ENCODE assay signal across 8 cellular contexts in the genomic region with DNA sequence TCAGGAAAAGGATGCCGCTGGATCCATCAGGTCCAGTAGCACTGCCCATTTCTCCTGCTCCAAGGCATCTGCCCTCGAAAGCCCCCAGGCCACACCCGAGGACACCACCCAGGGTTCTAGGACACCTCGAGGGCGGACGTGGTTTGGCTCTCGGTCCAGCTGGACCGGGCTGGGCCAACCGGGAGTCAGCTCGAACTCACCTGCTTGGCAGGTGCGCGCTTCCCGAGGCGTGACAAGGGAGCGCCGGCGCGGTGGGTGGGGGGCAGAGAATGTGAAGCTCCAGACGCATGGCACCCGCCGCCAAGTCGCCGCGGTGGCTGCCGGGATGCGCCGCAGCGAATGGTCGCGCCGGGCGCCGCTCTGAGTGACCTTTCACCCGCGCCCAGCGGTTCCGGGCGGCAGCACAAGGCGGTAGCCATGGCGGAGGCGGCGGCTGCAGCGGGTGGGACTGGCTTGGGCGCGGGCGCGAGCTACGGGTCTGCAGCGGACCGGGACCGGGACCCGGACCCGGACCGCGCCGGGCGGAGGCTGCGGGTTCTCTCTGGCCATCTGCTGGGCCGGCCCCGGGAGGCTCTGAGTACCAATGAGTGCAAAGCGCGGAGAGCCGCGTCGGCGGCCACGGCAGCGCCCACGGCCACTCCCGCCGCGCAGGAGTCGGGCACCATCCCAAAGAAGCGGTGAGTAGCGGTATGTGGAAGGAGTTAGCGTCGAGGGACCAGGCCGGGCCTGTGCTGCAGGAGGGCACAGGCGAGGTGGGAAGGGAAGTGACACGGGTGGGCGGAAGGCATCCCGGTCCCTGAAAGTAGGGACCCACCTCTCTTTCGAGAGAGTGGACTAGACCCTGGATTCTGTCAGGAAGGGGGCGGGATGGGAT. TPM values are rescaled to one million over a fixed set of nuclear protein-coding genes. Genes with fewer than 3 reads are reported as not detected.
DNase-seq lines count a peak whose midpoint lies in the region; ATAC-seq and TF ChIP-seq lines count a peak whose summit lies in the region.

A gene (plus strand): TSS at position 401 of the 874 bp plus-strand sequence. CDS start 17 bp downstream, at position 418.

- peak within 1 kb of the TSS; percentile 72 to 86 (median 80) for H3K27ac ChIP-seq in esophagus squamous epithelium

- peaks cover 0 to 55% (median 13%) of the 10 kb centered on the region in 3 donors for H3K4me1 ChIP-seq in esophagus squamous epithelium

- H3K4me3 Mint-ChIP-seq in activated T-cell treated with anti-CD3 and anti-CD28 coated beads, Interleukin-2, amount 50 U/mL, for 24 hours: peak within 1 kb of the TSS; percentile 94
- H3K4me3 Mint-ChIP-seq in naive B cell: peak within 1 kb of the TSS; percentile 86 to 96 (median 94)
- peak within 1 kb of the TSS; percentile 99 for H3K4me3 Mint-ChIP-seq in stimulated activated memory B cell treated with anti-CD40 and anti-IgM and Interleukin-4, amounts not matched to agents 10 μg/mL and 1 μg/mL and 100 μg/mL, for 72 hours

- peak in 2 of 4 donors; percentile 30 to 49 for TF ChIP-seq POLR2A in esophagus squamous epithelium (IDR thresholded peaks at IDR 0.05)

- no peaks in the 10 kb centered on the region for H3K27me3 Mint-ChIP-seq in activated T-cell treated with anti-CD3 and anti-CD28 coated beads, Interleukin-2, amount 50 U/mL, for 24 hours
- H3K27me3 Mint-ChIP-seq in naive B cell: no peaks in the 10 kb centered on the region
- H3K27me3 Mint-ChIP-seq in stimulated activated memory B cell treated with anti-CD40 and anti-IgM and Interleukin-4, amounts not matched to agents 10 μg/mL and 1 μg/mL and 100 μg/mL, for 72 hours: no peaks in the 10 kb centered on the region

- H3K36me3 Mint-ChIP-seq in activated T-cell treated with anti-CD3 and anti-CD28 coated beads, Interleukin-2, amount 50 U/mL, for 24 hours (ENCODE audit: low read depth): peaks cover 61% of the 10 kb centered on the region
- peaks cover 5 to 10% of the 10 kb centered on the region in 2 donors for H3K36me3 Mint-ChIP-seq in naive B cell
- peaks cover 19% of the 10 kb centered on the region for H3K36me3 Mint-ChIP-seq in stimulated activated memory B cell treated with anti-CD40 and anti-IgM and Interleukin-4, amounts not matched to agents 10 μg/mL and 1 μg/mL and 100 μg/mL, for 72 hours

- H3K4me1 Mint-ChIP-seq in activated T-cell treated with anti-CD3 and anti-CD28 coated beads, Interleukin-2, amount 50 U/mL, for 24 hours (ENCODE audit: low read depth): peaks cover 61% of the 10 kb centered on the region
- H3K4me1 Mint-ChIP-seq in naive B cell: peaks cover 34 to 40% (median 40%) of the 10 kb centered on the region in 3 donors
- peaks cover 63% of the 10 kb centered on the region for H3K4me1 Mint-ChIP-seq in stimulated activated memory B cell treated with anti-CD40 and anti-IgM and Interleukin-4, amounts not matched to agents 10 μg/mL and 1 μg/mL and 100 μg/mL, for 72 hours

- H3K4me3 ChIP-seq in esophagus squamous epithelium: peak within 1 kb of the TSS; percentile 64 to 89 (median 78)

- peak within 1 kb of the TSS; percentile 93 for H3K27ac Mint-ChIP-seq in activated T-cell treated with anti-CD3 and anti-CD28 coated beads, Interleukin-2, amount 50 U/mL, for 24 hours
- peak within 1 kb of the TSS; percentile 30 to 93 (median 86) for H3K27ac Mint-ChIP-seq in naive B cell
- peak within 1 kb of the TSS; percentile 91 for H3K27ac Mint-ChIP-seq in stimulated activated memory B cell treated with anti-CD40 and anti-IgM and Interleukin-4, amounts not matched to agents 10 μg/mL and 1 μg/mL and 100 μg/mL, for 72 hours

- 2 to 22% methylated on average over 3 to 19 of the region's 84 CpGs for WGBS in esophagus squamous epithelium, 2 donors

- intact Hi-C loops in esophagus squamous epithelium (cut with DNase I): no loop called here

- TF ChIP-seq CTCF in GM20000 (IDR thresholded peaks at IDR 0.05; ENCODE audit: extremely low read depth, missing control alignments) (no peak), esophagus squamous epithelium (IDR thresholded peaks at IDR 0.05) (peak in 3 of 6 experiments; percentile 19 to 48 (median 32))

- in situ Hi-C loops in Caki2 (cut with HindIII; ENCODE audit: low pct_unique_long_range_greater_than_20kb, low sequenced_read_pairs): no loop called here

- ATAC-seq in naive B cell (ENCODE audit: low read depth in 2 of 2): peak; percentile 80 to 84
- peak; percentile 94 for ATAC-seq in stimulated activated memory B cell treated with anti-CD40 and anti-IgM and Interleukin-4, amounts not matched to agents 10 μg/mL and 1 μg/mL and 100 μg/mL, for 72 hours

- peak; percentile 80 for DNase-seq in Caki2 (ENCODE audit: low read depth)
- DNase-seq in GM20000 (ENCODE audit: low spot score): peak; percentile 92
- DNase-seq in HS-5 (ENCODE audit: low read depth): peak; percentile 33
- DNase-seq in OCI-M1 (lab: John Stamatoyannopoulos, UW): peak; percentile 86
- DNase-seq in activated T-cell treated with anti-CD3 and anti-CD28 coated beads, Interleukin-2, amount 50 U/mL, for 24 hours: peak; percentile 87
- DNase-seq in esophagus squamous epithelium (lab: John Stamatoyannopoulos, UW): peak; percentile 10
- peak; percentile 55 for DNase-seq in naive B cell

- H3K9me3 Mint-ChIP-seq in activated T-cell treated with anti-CD3 and anti-CD28 coated beads, Interleukin-2, amount 50 U/mL, for 24 hours: no peaks in the 10 kb centered on the region
- no peaks in the 10 kb centered on the region for H3K9me3 Mint-ChIP-seq in naive B cell
- no peaks in the 10 kb centered on the region for H3K9me3 Mint-ChIP-seq in stimulated activated memory B cell treated with anti-CD40 and anti-IgM and Interleukin-4, amounts not matched to agents 10 μg/mL and 1 μg/mL and 100 μg/mL, for 72 hours

- no peaks in the 10 kb centered on the region for H3K27me3 ChIP-seq in esophagus squamous epithelium

- no peaks in the 10 kb centered on the region for H3K36me3 ChIP-seq in esophagus squamous epithelium

- no peaks in the 10 kb centered on the region for H3K9me3 ChIP-seq in esophagus squamous epithelium

RNA-seq across cellular contexts. Expression of the gene that starts here (rescaled TPM):
- 13.5 and 26.8 TPM in 2 replicates for total RNA-seq in Caki2 (2014; rRNA removed; shearing (Covaris generic); ENCODE audit: low replicate concordance)
- 10 to 100 TPM; 20.2 to 34.0 (median 25.5) TPM for total RNA-seq in esophagus squamous epithelium
- polyA plus RNA-seq in naive B cell (ENCODE audit: low read depth in 6 of 6): 10 to 100 TPM in 4 of 6 donors, 1 to 10 TPM in 2; 8.1 to 12.6 (median 10.6) TPM

Comparison
In these comparisons a context has a peak if more than half of its experiments do, and no peak if none do; other contexts are left out.
1. Peak in every context shown above with its lines: DNase-seq, ATAC-seq, H3K4me3 ChIP-seq and H3K27ac ChIP-seq.
2. DNase-seq: peak in every context shown above with its lines; median percentile 92 in GM20000; 87 in activated T-cell treated with anti-CD3 and anti-CD28 coated beads, Interleukin-2, amount 50 U/mL, for 24 hours; 86 in OCI-M1; 80 in Caki2; 55 in naive B cell; 33 in HS-5; 10 in esophagus squamous epithelium.